Comparison of ENCODE assay signal across 18 cellular contexts in the genomic region with DNA sequence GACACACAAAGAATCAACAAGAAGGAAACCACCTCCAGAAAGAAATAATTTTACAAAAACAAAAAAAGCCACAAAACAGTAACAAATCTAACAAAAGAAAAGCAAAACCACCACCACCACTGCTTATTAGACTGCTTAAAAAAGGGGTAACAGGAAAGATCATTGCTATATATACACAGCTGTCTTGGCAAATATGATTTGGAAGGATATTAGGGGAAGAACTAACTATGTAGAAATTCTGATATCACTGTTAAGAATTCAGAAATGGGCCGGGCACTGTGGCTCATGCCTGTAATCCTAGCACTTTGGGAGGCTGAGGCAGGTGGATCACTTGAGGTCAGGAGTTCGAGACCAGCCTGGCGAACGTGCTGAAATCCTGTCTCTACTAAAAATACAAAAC.
"Had no signal": no experiment of that assay in that cellular context is flagged by ENCODE, and none has a peak within 500 bp of the region (broad histone marks: within the 10 kb centered on the region; RNA-seq: fewer than 3 reads in every experiment).

No MANE protein-coding gene starts in this region.

- ATAC-seq: gastroesophageal sphincter, pancreas had no signal

- H3K27ac ChIP-seq: coronary artery, epithelial cell of prostate, gastroesophageal sphincter, left ventricle myocardium inferior, neural progenitor cell, pancreas, upper lobe of left lung had no signal

- H3K9me3 ChIP-seq: gastroesophageal sphincter, left ventricle myocardium inferior, pancreas, upper lobe of left lung had no signal

- H3K4me1 Mint-ChIP-seq: activated CD4-positive, alpha-beta T cell treated with anti-CD3 and anti-CD28 coated beads, Interleukin-2, amount 10 ng/mL, durations not matched to agents 7 days and 5 days; neural progenitor cell had no signal

- DNase-seq: activated CD4-positive, alpha-beta T cell treated with anti-CD3 and anti-CD28 coated beads, Interleukin-2, amount 10 ng/mL, durations not matched to agents 7 days and 5 days; activated CD4-positive, CD25-positive, alpha-beta regulatory T cell; activated CD8-positive, alpha-beta memory T cell treated with anti-CD3 and anti-CD28 coated beads for 24 hours; activated naive CD4-positive, alpha-beta T cell treated with anti-CD3 and anti-CD28 coated beads for 36 hours; caudate nucleus; effector memory CD4-positive, alpha-beta T cell; kidney; left ventricle myocardium inferior; mesenchymal stem cell; pancreas; stimulated activated CD4-positive, alpha-beta T cell treated with anti-CD3 and anti-CD28 coated beads, Interleukin-4, amount 100 ng/mL, for 1 hour; stimulated activated CD8-positive, alpha-beta memory T cell treated with anti-CD3 and anti-CD28 coated beads, Interleukin-4, amount 100 ng/mL, for 48 hours; upper lobe of left lung had no signal

- H3K36me3 ChIP-seq: neural progenitor cell, upper lobe of left lung had no signal

- H3K27me3 ChIP-seq: gastroesophageal sphincter, neural progenitor cell, pancreas, upper lobe of left lung had no signal

- H3K4me3 Mint-ChIP-seq: activated CD4-positive, alpha-beta T cell treated with anti-CD3 and anti-CD28 coated beads, Interleukin-2, amount 10 ng/mL, durations not matched to agents 7 days and 5 days; activated naive CD4-positive, alpha-beta T cell treated with anti-CD3 and anti-CD28 coated beads for 36 hours; neural progenitor cell; stimulated activated naive CD8-positive, alpha-beta T cell treated with anti-CD3 and anti-CD28 coated beads, Interleukin-15, Interleukin-2, amounts not matched to agents 100 ng/mL and 50 ng/mL, for 24 hours had no signal

- H3K4me3 ChIP-seq: coronary artery, gastroesophageal sphincter, left ventricle myocardium inferior, neural progenitor cell, pancreas, upper lobe of left lung had no signal

- H3K4me1 ChIP-seq: upper lobe of left lung had no signal

- FAIRE-seq: kidney, pancreas had no signal

- H3K27ac Mint-ChIP-seq: activated CD4-positive, alpha-beta T cell treated with anti-CD3 and anti-CD28 coated beads, Interleukin-2, amount 10 ng/mL, durations not matched to agents 7 days and 5 days; activated naive CD4-positive, alpha-beta T cell treated with anti-CD3 and anti-CD28 coated beads for 36 hours; neural progenitor cell; stimulated activated naive CD8-positive, alpha-beta T cell treated with anti-CD3 and anti-CD28 coated beads, Interleukin-15, Interleukin-2, amounts not matched to agents 100 ng/mL and 50 ng/mL, for 24 hours had no signal

- H3K9ac ChIP-seq: neural progenitor cell had no signal

- H3K9me3 Mint-ChIP-seq: activated CD4-positive, alpha-beta T cell treated with anti-CD3 and anti-CD28 coated beads, Interleukin-2, amount 10 ng/mL, durations not matched to agents 7 days and 5 days; activated naive CD4-positive, alpha-beta T cell treated with anti-CD3 and anti-CD28 coated beads for 36 hours; stimulated activated naive CD8-positive, alpha-beta T cell treated with anti-CD3 and anti-CD28 coated beads, Interleukin-15, Interleukin-2, amounts not matched to agents 100 ng/mL and 50 ng/mL, for 24 hours had no signal

- H3K4me2 ChIP-seq: neural progenitor cell had no signal

- H2AFZ ChIP-seq: neural progenitor cell had no signal
